10 cellular contexts compared by ENCODE assay signal in genomic region chr2:235740821-235741220, GRCh38.
A peak's percentile ranks its signal among the peaks of the same experiment; 100 is the strongest.
DNase-seq lines count a peak whose midpoint lies in the region; ATAC-seq and TF ChIP-seq lines count a peak whose summit lies in the region.
"Had no signal": no experiment of that assay in that cellular context is flagged by ENCODE, and none has a peak within 500 bp of the region (broad histone marks: within the 10 kb centered on the region; RNA-seq: fewer than 3 reads in every experiment).

No MANE protein-coding gene starts in this region.

- H4K91ac ChIP-seq in neuronal stem cell (ENCODE audit: low read depth, low read length, poor library complexity): no peak overlapping the region

- H2BK12ac ChIP-seq in neuronal stem cell (ENCODE audit: low read length): no peak overlapping the region

- no peak for TF ChIP-seq CTCF in activated CD8-positive, alpha-beta T cell treated with anti-CD3 and anti-CD28 coated beads for 36 hours (IDR thresholded peaks at IDR 0.05)
- TF ChIP-seq CTCF in endothelial cell (IDR thresholded peaks at IDR 0.05; ENCODE audit: unreplicated experiment): no peak
- TF ChIP-seq CTCF in transverse colon (IDR thresholded peaks at IDR 0.05): peak in 2 of 5 experiments; percentile 20 to 27

- H3K36me3 Mint-ChIP-seq in activated CD8-positive, alpha-beta T cell treated with anti-CD3 and anti-CD28 coated beads for 36 hours (ENCODE audit: low read depth): no peaks in the 10 kb centered on the region
- H3K36me3 Mint-ChIP-seq in activated CD8-positive, alpha-beta T cell treated with anti-CD3 and anti-CD28 coated beads, Interleukin-2, amount 10 ng/mL, durations not matched to agents 7 days and 5 days (ENCODE audit: low read depth): no peaks in the 10 kb centered on the region
- H3K36me3 Mint-ChIP-seq in endothelial cell (ENCODE audit: low read depth, unreplicated experiment): peaks cover 12% of the 10 kb centered on the region
- H3K36me3 Mint-ChIP-seq: activated naive CD4-positive, alpha-beta T cell treated with anti-CD3 and anti-CD28 coated beads, Interleukin-2, amount 50 U/mL, for 72 hours had no signal

- no peaks in the 10 kb centered on the region for H3K79me1 ChIP-seq in neuronal stem cell (ENCODE audit: low read depth, low read length)

- in situ Hi-C loops in transverse colon (cut with MboI; ENCODE audit: low pct_ligation_motif_present in 1 of 4, low pct_unique_long_range_greater_than_20kb in 1 of 4, low sequenced_read_pairs in 3 of 4): loop anchor here (10.0 to 25.0 kb wide), 4 partner anchors 136 to 1204 kb away; partner anchors contain the start of gene AGAP1 (in 1 of the 4)

- POLR2A ChIA-PET in activated CD8-positive, alpha-beta T cell treated with anti-CD3 and anti-CD28 coated beads for 36 hours (lab: Charles Lee): no interaction called here
- POLR2A ChIA-PET in activated CD8-positive, alpha-beta T cell treated with anti-CD3 and anti-CD28 coated beads, Interleukin-2, amount 10 ng/mL, durations not matched to agents 7 days and 5 days (lab: Charles Lee): no interaction called here

- H3K4me1 ChIP-seq in transverse colon: no peaks in the 10 kb centered on the region
- peaks cover 0 to 3% of the 10 kb centered on the region in 2 donors for H3K4me1 ChIP-seq in neuronal stem cell (ENCODE audit: control insufficient read depth in 2 of 2, insufficient read depth in 1 of 2, low read depth in 1 of 2, low read length in 2 of 2)

- H3K4ac ChIP-seq in neuronal stem cell (ENCODE audit: low read length): no peak overlapping the region

- no peak overlapping the region for H2AK5ac ChIP-seq in neuronal stem cell (ENCODE audit: low read depth, low read length)

- H3K27ac ChIP-seq in transverse colon (no peak overlapping the region), neuronal stem cell (replicated peaks; ENCODE audit: low read length) (no peak overlapping the region)

- no peak overlapping the region for H3K18ac ChIP-seq in neuronal stem cell (ENCODE audit: low read length)

- H3K27ac Mint-ChIP-seq in activated CD8-positive, alpha-beta T cell treated with anti-CD3 and anti-CD28 coated beads for 36 hours: no peak overlapping the region
- H3K27ac Mint-ChIP-seq in activated CD8-positive, alpha-beta T cell treated with anti-CD3 and anti-CD28 coated beads, Interleukin-2, amount 10 ng/mL, durations not matched to agents 7 days and 5 days: no peak overlapping the region
- H3K27ac Mint-ChIP-seq in endothelial cell (ENCODE audit: unreplicated experiment): peak overlapping the region; percentile 20
- H3K27ac Mint-ChIP-seq: activated naive CD4-positive, alpha-beta T cell treated with anti-CD3 and anti-CD28 coated beads, Interleukin-2, amount 50 U/mL, for 72 hours had no signal

- H3K9me3 ChIP-seq in transverse colon: no peaks in the 10 kb centered on the region
- no peaks in the 10 kb centered on the region for H3K9me3 ChIP-seq in neuronal stem cell (replicated peaks in 1 of 2; ENCODE audit: control insufficient read depth in 2 of 2, insufficient read depth in 1 of 2, low read depth in 1 of 2, low read length in 2 of 2)

- H3K14ac ChIP-seq in neuronal stem cell (ENCODE audit: low read length): no peak overlapping the region

- no peak overlapping the region for H2BK120ac ChIP-seq in neuronal stem cell (ENCODE audit: low read depth, low read length)

- no peak overlapping the region for H3K9ac ChIP-seq in neuronal stem cell (ENCODE audit: low read depth, low read length, poor library complexity)

- H3K4me3 Mint-ChIP-seq in activated CD8-positive, alpha-beta T cell treated with anti-CD3 and anti-CD28 coated beads for 36 hours: no peak overlapping the region
- H3K4me3 Mint-ChIP-seq in activated CD8-positive, alpha-beta T cell treated with anti-CD3 and anti-CD28 coated beads, Interleukin-2, amount 10 ng/mL, durations not matched to agents 7 days and 5 days: no peak overlapping the region
- H3K4me3 Mint-ChIP-seq in endothelial cell (ENCODE audit: unreplicated experiment): no peak overlapping the region

- H3K4me1 Mint-ChIP-seq in activated CD8-positive, alpha-beta T cell treated with anti-CD3 and anti-CD28 coated beads for 36 hours (ENCODE audit: low read depth): no peaks in the 10 kb centered on the region
- H3K4me1 Mint-ChIP-seq in activated CD8-positive, alpha-beta T cell treated with anti-CD3 and anti-CD28 coated beads, Interleukin-2, amount 10 ng/mL, durations not matched to agents 7 days and 5 days (ENCODE audit: low read depth): no peaks in the 10 kb centered on the region
- H3K4me1 Mint-ChIP-seq in endothelial cell (ENCODE audit: unreplicated experiment): peaks cover 19% of the 10 kb centered on the region

- TF ChIP-seq POLR2A in transverse colon (IDR thresholded peaks at IDR 0.05): no peak

- no peak overlapping the region for H3K4me3 ChIP-seq in transverse colon
- no peak overlapping the region for H3K4me3 ChIP-seq in neuronal stem cell (ENCODE audit: low read length in 2 of 2)

- H3K23ac ChIP-seq in neuronal stem cell (ENCODE audit: low read depth, low read length, poor library complexity): no peak overlapping the region

- no peak overlapping the region for H3K4me2 ChIP-seq in neuronal stem cell (ENCODE audit: insufficient read depth, low read length, poor library complexity, severe bottlenecking)

- intact Hi-C loops in activated CD8-positive, alpha-beta T cell treated with anti-CD3 and anti-CD28 coated beads for 36 hours (cut with micrococcal nuclease): no loop called here
- intact Hi-C loops in transverse colon (cut with DNase I; ENCODE audit: low total_unique reads): no loop called here

- peak; percentile 15 for DNase-seq in activated CD8-positive, alpha-beta T cell treated with anti-CD3 and anti-CD28 coated beads for 36 hours
- DNase-seq in activated CD8-positive, alpha-beta T cell treated with anti-CD3 and anti-CD28 coated beads, Interleukin-2, amount 10 ng/mL, durations not matched to agents 7 days and 5 days: no peak
- DNase-seq in NCI-H510A treated with DMSO at 0.1 percent for 48 hours (lab: John Stamatoyannopoulos, UW): peak; percentile 63
- DNase-seq in endothelial cell (ENCODE audit: low spot score): peak; percentile 36
- peak; percentile 39 for DNase-seq in transverse colon
- no peak for DNase-seq in neuronal stem cell (ENCODE audit: low spot score)
- DNase-seq in T1000 (lab: John Stamatoyannopoulos, UW): no peak
- DNase-seq: GF-D8 had no signal

- no peak overlapping the region for H4K8ac ChIP-seq in neuronal stem cell (ENCODE audit: low read depth, low read length)

- H3K27me3 ChIP-seq in transverse colon: no peaks in the 10 kb centered on the region
- no peaks in the 10 kb centered on the region for H3K27me3 ChIP-seq in neuronal stem cell (ENCODE audit: control insufficient read depth in 3 of 3, insufficient read depth in 3 of 3, low read depth in 1 of 3, low read length in 3 of 3)

- WGBS in transverse colon (ENCODE audit: low coverage in 1 of 2), 2 donors: 53% methylated on average over 6 to 9 of the region's 9 CpGs
- WGBS in neuronal stem cell (ENCODE audit: extremely low coverage in 2 of 2, insufficient read length in 2 of 2, insufficient replicate concordance in 1 of 2), 2 donors: no CpG with 5 or more reads among the region's 9 CpGs

- no peak for ATAC-seq in activated CD8-positive, alpha-beta T cell treated with anti-CD3 and anti-CD28 coated beads for 36 hours
- no peak for ATAC-seq in activated CD8-positive, alpha-beta T cell treated with anti-CD3 and anti-CD28 coated beads, Interleukin-2, amount 10 ng/mL, durations not matched to agents 7 days and 5 days
- no peak for ATAC-seq in GM19395 (IDR thresholded peaks at IDR 0.05; ENCODE audit: unreplicated experiment)
- ATAC-seq: activated naive CD4-positive, alpha-beta T cell treated with anti-CD3 and anti-CD28 coated beads, Interleukin-2, amount 50 U/mL, for 72 hours had no signal

- peaks cover 2% of the 10 kb centered on the region for H3K27me3 Mint-ChIP-seq in activated CD8-positive, alpha-beta T cell treated with anti-CD3 and anti-CD28 coated beads for 36 hours
- no peaks in the 10 kb centered on the region for H3K27me3 Mint-ChIP-seq in activated CD8-positive, alpha-beta T cell treated with anti-CD3 and anti-CD28 coated beads, Interleukin-2, amount 10 ng/mL, durations not matched to agents 7 days and 5 days (ENCODE audit: low read depth)
- H3K27me3 Mint-ChIP-seq in endothelial cell (ENCODE audit: unreplicated experiment): no peaks in the 10 kb centered on the region

- CTCF ChIA-PET in activated CD8-positive, alpha-beta T cell treated with anti-CD3 and anti-CD28 coated beads for 36 hours (lab: Charles Lee): no interaction called here
- CTCF ChIA-PET in activated CD8-positive, alpha-beta T cell treated with anti-CD3 and anti-CD28 coated beads, Interleukin-2, amount 10 ng/mL, durations not matched to agents 7 days and 5 days (lab: Charles Lee): interaction anchor here (0.7 kb wide), 1 partner anchor 92 kb away, joined by 3 read pairs; no protein-coding TSS in a partner anchor

- no peak for TF ChIP-seq EP300 in transverse colon (IDR thresholded peaks at IDR 0.05; ENCODE audit: low read depth)

- H2BK5ac ChIP-seq in neuronal stem cell (ENCODE audit: low read length): no peak overlapping the region

- H3K36me3 ChIP-seq in transverse colon: no peaks in the 10 kb centered on the region
- H3K36me3 ChIP-seq in neuronal stem cell (replicated peaks in 1 of 2; ENCODE audit: control insufficient read depth in 2 of 2, insufficient read depth in 2 of 2, low read length in 2 of 2): peaks cover 5 to 51% of the 10 kb centered on the region in 2 donors

- H2AFZ ChIP-seq in neuronal stem cell (ENCODE audit: low read length): no peak overlapping the region

- no peak overlapping the region for H2BK15ac ChIP-seq in neuronal stem cell (ENCODE audit: low read length)

- H3K9me3 Mint-ChIP-seq in activated CD8-positive, alpha-beta T cell treated with anti-CD3 and anti-CD28 coated beads for 36 hours: no peaks in the 10 kb centered on the region
- H3K9me3 Mint-ChIP-seq in activated CD8-positive, alpha-beta T cell treated with anti-CD3 and anti-CD28 coated beads, Interleukin-2, amount 10 ng/mL, durations not matched to agents 7 days and 5 days (ENCODE audit: insufficient read depth): no peaks in the 10 kb centered on the region
- H3K9me3 Mint-ChIP-seq in endothelial cell (ENCODE audit: unreplicated experiment): no peaks in the 10 kb centered on the region
- H3K9me3 Mint-ChIP-seq: activated naive CD4-positive, alpha-beta T cell treated with anti-CD3 and anti-CD28 coated beads, Interleukin-2, amount 50 U/mL, for 72 hours had no signal

Comparison
In these comparisons a context has a peak if more than half of its experiments do, and no peak if none do; other contexts are left out.
1. DNase-seq: peak in activated CD8-positive, alpha-beta T cell treated with anti-CD3 and anti-CD28 coated beads for 36 hours (single experiment), NCI-H510A treated with DMSO at 0.1 percent for 48 hours (single experiment), endothelial cell (single experiment) and transverse colon (single experiment); none in activated CD8-positive, alpha-beta T cell treated with anti-CD3 and anti-CD28 coated beads, Interleukin-2, amount 10 ng/mL, durations not matched to agents 7 days and 5 days (single experiment), neuronal stem cell (single experiment) and T1000 (single experiment).